Comparison of ENCODE assay signal across 8 cellular contexts in the genomic region with DNA sequence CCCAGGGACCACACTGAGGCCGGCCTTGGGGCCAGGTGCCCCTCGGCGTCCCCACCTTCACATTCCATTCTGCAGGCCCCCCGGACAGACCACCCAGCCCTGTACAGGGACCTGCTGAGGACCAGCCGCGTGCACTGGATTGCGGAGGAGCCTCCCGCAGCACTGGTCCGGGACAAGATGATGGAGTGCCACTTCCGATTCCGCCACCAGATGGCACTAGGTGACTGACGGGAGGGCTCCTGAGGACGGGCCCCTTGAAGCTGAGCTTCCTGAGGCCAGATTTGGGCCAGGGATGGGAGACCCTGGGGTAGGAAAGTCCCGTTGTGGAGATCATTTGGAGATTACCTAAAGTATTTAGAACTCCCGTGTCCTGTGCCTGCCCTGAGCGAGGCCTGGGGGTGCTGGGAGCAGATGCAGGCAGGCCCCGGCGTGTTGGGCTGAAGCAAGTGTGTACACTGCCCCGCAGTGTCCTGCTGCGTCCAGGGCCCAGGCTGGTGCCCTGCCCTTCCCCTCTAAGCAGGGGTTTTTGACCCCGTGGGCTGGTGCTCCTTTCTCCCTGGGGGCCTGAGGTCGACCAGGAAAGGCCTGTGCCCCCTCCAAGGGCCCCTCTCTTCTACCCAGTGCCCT. TPM values are rescaled to one million over a fixed set of nuclear protein-coding genes. Genes with fewer than 3 reads are reported as not detected.
DNase-seq lines count a peak whose midpoint lies in the region; ATAC-seq and TF ChIP-seq lines count a peak whose summit lies in the region.

No MANE protein-coding gene starts in this region.

- peak; percentile 30 for DNase-seq in NCI-H345 (lab: John Stamatoyannopoulos, UW)
- DNase-seq in NCI-H345 treated with DMSO at 0.1 percent for 48 hours (lab: John Stamatoyannopoulos, UW; ENCODE audit: unreplicated experiment) = no peak
- DNase-seq in NCI-H2196 (lab: John Stamatoyannopoulos, UW; ENCODE audit: unreplicated experiment) = peak; percentile 76
- peak; percentile 36 to 42 (median 39) for DNase-seq in activated CD8-positive, alpha-beta memory T cell treated with anti-CD3 and anti-CD28 coated beads for 48 hours (ENCODE audit: low read depth in 2 of 3, low spot score in 2 of 3)
- peak; percentile 83 for DNase-seq in endothelial cell (ENCODE audit: low spot score)
- DNase-seq in mucosa of gallbladder (ENCODE audit: low spot score) = peak; percentile 55
- DNase-seq in stimulated activated naive CD4-positive, alpha-beta T cell (lab: John Stamatoyannopoulos, UW) = peak; percentile 5 to 40 (median 25)

- no peaks in the 10 kb centered on the region for H3K9me3 Mint-ChIP-seq in endothelial cell (ENCODE audit: unreplicated experiment)

- no peak for ATAC-seq in GM21447 (IDR thresholded peaks at IDR 0.05; ENCODE audit: unreplicated experiment)

- H3K4me3 Mint-ChIP-seq in endothelial cell (ENCODE audit: unreplicated experiment) = no peak overlapping the region

- peak; percentile 71 for TF ChIP-seq CTCF in endothelial cell (IDR thresholded peaks at IDR 0.05; ENCODE audit: unreplicated experiment)

- H3K4me1 Mint-ChIP-seq in endothelial cell (ENCODE audit: unreplicated experiment) = no peaks in the 10 kb centered on the region

- H3K36me3 Mint-ChIP-seq in endothelial cell (ENCODE audit: low read depth, unreplicated experiment) = peaks cover 39% of the 10 kb centered on the region

- peaks cover 9% of the 10 kb centered on the region for H3K27me3 Mint-ChIP-seq in endothelial cell (ENCODE audit: unreplicated experiment)

- no peak overlapping the region for H3K27ac Mint-ChIP-seq in endothelial cell (ENCODE audit: unreplicated experiment)

RNA-seq across cellular contexts. Expression of a gene that starts 20.0 kb away (rescaled TPM):
- total RNA-seq in endothelial cell (ENCODE audit: unreplicated experiment) = 41.5 TPM
- total RNA-seq in mucosa of gallbladder = 43.5 TPM

RNA-seq across cellular contexts. Expression of a gene that starts 58.8 kb away (rescaled TPM):
- 8.2 TPM for total RNA-seq in endothelial cell (ENCODE audit: unreplicated experiment)
- total RNA-seq in mucosa of gallbladder = 1.3 TPM
